In genomic region chr15:88730751-88731150, GRCh38 we compare ENCODE assay signal across 8 cellular contexts.
"Had no signal": no experiment of that assay in that cellular context is flagged by ENCODE, and none has a peak within 500 bp of the region (broad histone marks: within the 10 kb centered on the region; RNA-seq: fewer than 3 reads in every experiment).

No MANE protein-coding gene starts in this region.

- H3K4me3 Mint-ChIP-seq: GM23338, H9, HFFc6, IgD-negative memory B cell had no signal

- DNase-seq: H9, HCEC 1CT, HFFc6, KBM-7 had no signal

- H3K4me3 ChIP-seq: GM23338 had no signal

- H3K36me3 Mint-ChIP-seq: IgD-negative memory B cell had no signal

- H3K27ac Mint-ChIP-seq: GM23338, H9, HFFc6, IgD-negative memory B cell had no signal

- H3K9me3 Mint-ChIP-seq: GM23338, HFFc6 had no signal

- H2AFZ ChIP-seq: GM23338 had no signal

- H3K4me1 Mint-ChIP-seq: GM23338, H9 had no signal

- H3K4me2 ChIP-seq: GM23338 had no signal

- ATAC-seq: GM23338, HepG2 had no signal

- H3K27ac ChIP-seq: HL-60 had no signal
